ENCODE assay signal across 1 cellular context in genomic region chr13:37618554-37618953, GRCh38.
TF ChIP-seq lines count a peak whose summit lies in the region.

No MANE protein-coding gene starts in this region.

TF ChIP-seq in endothelial cell of umbilical vein, 7 proteins besides CTCF, POLR2A, EP300 and RAD21:
- TF ChIP-seq JUN (IDR thresholded peaks at IDR 0.05; ENCODE audit: borderline replicate concordance, insufficient read depth, insufficient read length, low read depth) (no peak), POLR2AphosphoS5 (IDR thresholded peaks at IDR 0.05; ENCODE audit: insufficient read depth, low read depth, low read length) (no peak)
